In genomic region chr1:27528701-27529637, GRCh38 we compare ENCODE assay signal across 8 cellular contexts. TPM values are rescaled to one million over a fixed set of nuclear protein-coding genes. Genes with fewer than 3 reads are reported as not detected.
A peak's percentile ranks its signal among the peaks of the same experiment; 100 is the strongest.
DNase-seq lines count a peak whose midpoint lies in the region; ATAC-seq, FAIRE-seq and TF ChIP-seq lines count a peak whose summit lies in the region.

No MANE protein-coding gene starts in this region.

- H3K36me3 ChIP-seq in left lung (peaks cover 0 to 14% of the 10 kb centered on the region in 2 donors), subcutaneous abdominal adipose tissue (ENCODE audit: control insufficient read depth in 5 of 5, insufficient read depth in 5 of 5, low read length in 5 of 5) (peaks cover 0 to 19% (median 14%) of the 10 kb centered on the region in 5 donors)

- H3K27ac ChIP-seq in cingulate gyrus (ENCODE audit: low read depth, low read length): peak overlapping the region; percentile 89
- H3K27ac ChIP-seq in left lung: peak overlapping the region; percentile 68 to 81
- peak overlapping the region; percentile 50 for H3K27ac ChIP-seq in subcutaneous abdominal adipose tissue (ENCODE audit: low read depth, low read length)

- peak overlapping the region in 2 of 5 donors; percentile 54 to 65 for H3K9ac ChIP-seq in subcutaneous abdominal adipose tissue (ENCODE audit: low read length in 5 of 5)

- intact Hi-C loops in left lung (cut with DNase I): no loop called here

- DNase-seq in GM12891 (ENCODE audit: insufficient read length, low spot score): no peak
- DNase-seq in NCI-H526 (lab: John Stamatoyannopoulos, UW): peak; percentile 38 to 61
- DNase-seq in left lung: peak in 1 of 2 donors; percentile 74
- DNase-seq in stimulated activated CD8-positive, alpha-beta memory T cell treated with anti-CD3 and anti-CD28 coated beads, Interleukin-4, amount 100 ng/mL, for 48 hours: no peak
- DNase-seq in GOT3 (lab: John Stamatoyannopoulos, UW): no peak

- ATAC-seq in left lung: peak; percentile 51
- no peak for ATAC-seq in HG02571 (IDR thresholded peaks at IDR 0.05; ENCODE audit: unreplicated experiment)

- H3K4me3 ChIP-seq in left lung (peak overlapping the region; percentile 37 to 38), subcutaneous abdominal adipose tissue (ENCODE audit: low read depth in 1 of 5, low read length in 5 of 5) (peak overlapping the region; percentile 53 to 78 (median 60))

- H3K4me1 ChIP-seq in left lung (peaks cover 42 to 61% of the 10 kb centered on the region in 2 donors), subcutaneous abdominal adipose tissue (ENCODE audit: control insufficient read depth in 5 of 5, insufficient read depth in 5 of 5, low read length in 5 of 5) (peaks cover 18 to 52% (median 45%) of the 10 kb centered on the region in 5 donors)

- peaks cover 0 to 18% of the 10 kb centered on the region in 2 donors for H3K27me3 ChIP-seq in left lung
- H3K27me3 ChIP-seq in subcutaneous abdominal adipose tissue (ENCODE audit: control insufficient read depth in 5 of 5, insufficient read depth in 4 of 5, low read length in 5 of 5): no peaks in the 10 kb centered on the region

- no peaks in the 10 kb centered on the region for H3K9me3 ChIP-seq in left lung
- H3K9me3 ChIP-seq in subcutaneous abdominal adipose tissue (ENCODE audit: control insufficient read depth in 5 of 5, low read length in 5 of 5): no peaks in the 10 kb centered on the region

- TF ChIP-seq CTCF in left lung (IDR thresholded peaks at IDR 0.05): no peak

- TF ChIP-seq POLR2A in GM12891 (IDR thresholded peaks at IDR 0.05; ENCODE audit: low read depth, low read length): no peak

- peak; percentile 51 for FAIRE-seq in GM12891 (lab: Jason Lieb, UNC)

TF ChIP-seq in GM12891, 5 proteins besides CTCF, POLR2A, EP300 and RAD21:
- TF ChIP-seq POU2F2 (IDR thresholded peaks at IDR 0.05; ENCODE audit: low read depth, low read length) (no peak), PAX5 (IDR thresholded peaks at IDR 0.05; ENCODE audit: insufficient read depth, low read length, severe bottlenecking) (no peak), POLR2AphosphoS5 (IDR thresholded peaks at IDR 0.05; ENCODE audit: low read depth, low read length) (no peak), TAF1 (IDR thresholded peaks at IDR 0.05; ENCODE audit: low read depth, low read length) (no peak), SPI1 (IDR thresholded peaks at IDR 0.05; ENCODE audit: low read depth, low read length) (no peak)

RNA-seq across cellular contexts. Expression of gene WASF2, which starts 39.0 kb away (rescaled TPM):
- 54.8 TPM for polyA plus RNA-seq in GM12891 (2012; ENCODE audit: low read depth, missing spikeins)
- 100 to 1,000 TPM; 108 to 138 TPM for total RNA-seq in left lung

Comparison
In these comparisons a context has a peak if more than half of its experiments do, and no peak if none do; other contexts are left out.
1. DNase-seq: peak in NCI-H526 (2 of 2); none in GM12891 (single experiment), stimulated activated CD8-positive, alpha-beta memory T cell treated with anti-CD3 and anti-CD28 coated beads, Interleukin-4, amount 100 ng/mL, for 48 hours (single experiment) and GOT3 (single experiment).
2. Peak in every context shown above with its lines, with median percentiles within 50 percentile points of each other: H3K27ac ChIP-seq.